Comparison of ENCODE assay signal across 14 cellular contexts in the genomic region with DNA sequence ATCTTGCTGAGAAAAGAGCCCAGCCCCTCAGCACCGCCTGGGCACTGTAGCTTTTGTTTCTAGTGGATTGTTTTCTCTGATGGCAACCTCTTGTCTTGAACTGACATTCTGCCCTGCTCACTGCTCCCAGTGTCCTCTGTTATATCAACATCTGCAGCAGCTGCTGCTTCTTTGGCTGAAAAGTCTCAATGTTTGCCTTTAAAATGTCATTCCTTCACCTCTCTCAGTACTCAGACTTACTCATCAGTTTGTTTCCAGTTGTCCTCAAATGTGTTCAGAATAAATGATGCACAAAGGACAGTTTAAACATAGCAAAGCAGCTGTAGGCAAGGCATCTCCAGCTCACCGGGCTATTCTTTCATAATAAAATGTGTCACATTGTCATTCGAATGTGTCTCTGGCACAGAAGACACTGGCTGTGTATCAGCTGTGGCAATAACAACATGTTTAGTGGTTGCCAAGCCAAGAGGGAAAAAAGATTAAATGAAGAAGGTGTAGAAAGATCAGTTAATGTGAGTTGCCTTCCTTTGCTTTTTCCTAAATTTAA.
"Had no signal": no experiment of that assay in that cellular context is flagged by ENCODE, and none has a peak within 500 bp of the region (broad histone marks: within the 10 kb centered on the region; RNA-seq: fewer than 3 reads in every experiment).

No MANE protein-coding gene starts in this region.

- H3K4me3 Mint-ChIP-seq: activated naive CD8-positive, alpha-beta T cell treated with anti-CD3 and anti-CD28 coated beads, Interleukin-2, amount 50 U/mL, for 24 hours; endodermal cell; natural killer cell; stimulated activated naive CD8-positive, alpha-beta T cell treated with anti-CD3 and anti-CD28 coated beads, Interleukin-15, amount 100 ng/mL, for 72 hours had no signal

- H3K27me3 Mint-ChIP-seq: activated naive CD8-positive, alpha-beta T cell treated with anti-CD3 and anti-CD28 coated beads, Interleukin-2, amount 50 U/mL, for 24 hours; stimulated activated naive CD8-positive, alpha-beta T cell treated with anti-CD3 and anti-CD28 coated beads, Interleukin-15, amount 100 ng/mL, for 72 hours had no signal

- H3K27ac Mint-ChIP-seq: activated naive CD8-positive, alpha-beta T cell treated with anti-CD3 and anti-CD28 coated beads, Interleukin-2, amount 50 U/mL, for 24 hours; endodermal cell; natural killer cell; stimulated activated naive CD8-positive, alpha-beta T cell treated with anti-CD3 and anti-CD28 coated beads, Interleukin-15, amount 100 ng/mL, for 72 hours had no signal

- DNase-seq: activated CD4-positive, alpha-beta T cell treated with anti-CD3 and anti-CD28 coated beads, Interleukin-2, amount 50 U/mL, for 1 hour; activated naive CD4-positive, alpha-beta T cell treated with Interleukin-2 at 50 U/mL for 16 hours; activated naive CD8-positive, alpha-beta T cell treated with anti-CD3 and anti-CD28 coated beads, Interleukin-2, amount 50 U/mL, for 24 hours; activated T-cell treated with anti-CD3 and anti-CD28 coated beads for 4 hours; aorta; dorsolateral prefrontal cortex; endodermal cell; mucosa of descending colon; natural killer cell; right lobe of liver; spleen; stimulated activated naive CD8-positive, alpha-beta T cell treated with anti-CD3 and anti-CD28 coated beads, Interleukin-15, amount 100 ng/mL, for 72 hours; testis had no signal

- H3K27me3 ChIP-seq: dorsolateral prefrontal cortex, right lobe of liver, spleen, testis had no signal

- H3K9me3 Mint-ChIP-seq: endodermal cell had no signal

- H3K4me1 ChIP-seq: right lobe of liver, testis had no signal

- H3K4me1 Mint-ChIP-seq: natural killer cell; stimulated activated naive CD8-positive, alpha-beta T cell treated with anti-CD3 and anti-CD28 coated beads, Interleukin-15, amount 100 ng/mL, for 72 hours had no signal

- H3K4me3 ChIP-seq: dorsolateral prefrontal cortex, mucosa of descending colon, right lobe of liver, spleen, testis had no signal

- H3K36me3 ChIP-seq: right lobe of liver, spleen had no signal

- ATAC-seq: activated CD4-positive, CD25-positive, alpha-beta regulatory T cell treated with anti-CD3 and anti-CD28 coated beads, Interleukin-2, amount 50 U/mL, for 24 hours; mucosa of descending colon; natural killer cell; right lobe of liver; stimulated activated naive CD8-positive, alpha-beta T cell treated with anti-CD3 and anti-CD28 coated beads, Interleukin-15, amount 100 ng/mL, for 72 hours had no signal

- H3K27ac ChIP-seq: right lobe of liver, spleen, testis had no signal

- H3K36me3 Mint-ChIP-seq: natural killer cell had no signal

- H3K9me3 ChIP-seq: mucosa of descending colon, right lobe of liver, testis had no signal
